Comparison of ENCODE assay signal across 10 cellular contexts in genomic region chr3:165643433-165643824, GRCh38.
DNase-seq lines count a peak whose midpoint lies in the region; ATAC-seq, FAIRE-seq and TF ChIP-seq lines count a peak whose summit lies in the region.
"Had no signal": no experiment of that assay in that cellular context is flagged by ENCODE, and none has a peak within 500 bp of the region (broad histone marks: within the 10 kb centered on the region; RNA-seq: fewer than 3 reads in every experiment).

No MANE protein-coding gene starts in this region.

- H3K27me3 ChIP-seq in KMS-11 (ENCODE audit: insufficient read depth, low read depth) = no peaks in the 10 kb centered on the region
- H3K27me3 ChIP-seq in adrenal gland = no peaks in the 10 kb centered on the region
- no peaks in the 10 kb centered on the region for H3K27me3 ChIP-seq in CD8-positive, alpha-beta T cell (ENCODE audit: insufficient read depth, low read length)

- H3K27ac ChIP-seq in A549 (peak overlapping the region in 1 of 2 experiments; percentile 22; a peak in 1 of 6 replicates), KMS-11 (peak overlapping the region; percentile 23), adrenal gland (no peak overlapping the region)
- no peak overlapping the region for H3K27ac ChIP-seq in CD8-positive, alpha-beta T cell (ENCODE audit: low read depth, low read length)
- H3K27ac ChIP-seq: skin epidermis had no signal

- DNase-seq in A549 (ENCODE audit: low read depth in 1 of 2, low spot score in 1 of 2) = peak in 1 of 2 experiments; percentile 5
- DNase-seq in astrocyte of the cerebellum (ENCODE audit: low read depth) = peak; percentile 48
- peak; percentile 93 for DNase-seq in kidney tubule cell (ENCODE audit: low spot score)
- DNase-seq in Ammon's horn (ENCODE audit: low spot score) = no peak
- DNase-seq in 8988T = no peak
- no peak for DNase-seq in adrenal gland
- DNase-seq in CD8-positive, alpha-beta T cell = no peak

- peak; percentile 32 to 61; a peak in 4 of 6 replicates for ATAC-seq in A549
- no peak for ATAC-seq in CD8-positive, alpha-beta T cell

- no peak overlapping the region for H3K27ac Mint-ChIP-seq in CD8-positive, alpha-beta T cell
- H3K27ac Mint-ChIP-seq: T-helper 1 cell treated with Interleukin-12 subunit alpha and Interleukin-12 subunit beta and Interleukin-4 antibody, amounts not matched to agents 30 μg/mL and 1 μg/mL, for 36 hours had no signal

- POLR2A ChIA-PET in A549 (lab: Yijun Ruan, JAX) = no interaction called here
- POLR2A ChIA-PET in CD8-positive, alpha-beta T cell (lab: Charles Lee) = no interaction called here

- H3K36me3 ChIP-seq in KMS-11 (ENCODE audit: insufficient read depth) (no peaks in the 10 kb centered on the region), adrenal gland (replicated peaks in 1 of 2) (no peaks in the 10 kb centered on the region)
- no peaks in the 10 kb centered on the region for H3K36me3 ChIP-seq in CD8-positive, alpha-beta T cell (ENCODE audit: insufficient read depth, low read length)

- H3K4me1 ChIP-seq in A549 = peaks cover 12% of the 10 kb centered on the region
- peaks cover 21% of the 10 kb centered on the region for H3K4me1 ChIP-seq in KMS-11 (ENCODE audit: low read depth, poor library complexity, severe bottlenecking)
- peaks cover 0 to 7% of the 10 kb centered on the region in 2 donors for H3K4me1 ChIP-seq in adrenal gland (replicated peaks in 1 of 2)
- no peaks in the 10 kb centered on the region for H3K4me1 ChIP-seq in CD8-positive, alpha-beta T cell (ENCODE audit: insufficient read depth, low read length)

- peaks cover 6% of the 10 kb centered on the region for H3K9me3 Mint-ChIP-seq in CD8-positive, alpha-beta T cell

- TF ChIP-seq CTCF in A549 (IDR thresholded peaks at IDR 0.05) = no peak
- no peak for TF ChIP-seq CTCF in KMS-11 (conservative IDR thresholded peaks at IDR 0.05; ENCODE audit: low read depth, low read length)
- no peak for TF ChIP-seq CTCF in astrocyte of the cerebellum (IDR thresholded peaks at IDR 0.05; ENCODE audit: low read depth, low read length, missing control alignments)
- TF ChIP-seq CTCF in adrenal gland (IDR thresholded peaks at IDR 0.05) = no peak
- TF ChIP-seq CTCF in CD8-positive, alpha-beta T cell (IDR thresholded peaks at IDR 0.05) = no peak

- H3K9me3 ChIP-seq in A549 (no peaks in the 10 kb centered on the region), adrenal gland (replicated peaks in 1 of 3) (no peaks in the 10 kb centered on the region)
- no peaks in the 10 kb centered on the region for H3K9me3 ChIP-seq in CD8-positive, alpha-beta T cell (ENCODE audit: low read length)

- peak overlapping the region; percentile 34 for H2AFZ ChIP-seq in KMS-11 (ENCODE audit: low read depth)

- H3K4me3 Mint-ChIP-seq in CD8-positive, alpha-beta T cell = no peak overlapping the region
- H3K4me3 Mint-ChIP-seq: T-helper 1 cell treated with Interleukin-12 subunit alpha and Interleukin-12 subunit beta and Interleukin-4 antibody, amounts not matched to agents 30 μg/mL and 1 μg/mL, for 36 hours had no signal

- H3K4me2 ChIP-seq in A549 (peak overlapping the region; percentile 55; the same call in 2 of the 3 replicates), KMS-11 (peak overlapping the region; percentile 14; the same call in 1 of the 2 replicates)

- 66% methylated on average over 2 of the region's 2 CpGs for WGBS in A549 (ENCODE audit: missing lambda C conversion rate)
- WGBS in adrenal gland, 4 donors = 77 to 85% (median 81%) methylated on average over 2 of the region's 2 CpGs

- H3K4me3 ChIP-seq in A549 = no peak overlapping the region
- H3K4me3 ChIP-seq in KMS-11 (IDR thresholded peaks at IDR 0.05; ENCODE audit: insufficient read depth, low read depth, low read length) = no peak overlapping the region
- H3K4me3 ChIP-seq in astrocyte of the cerebellum (ENCODE audit: low read depth, low read length) = no peak overlapping the region
- no peak overlapping the region for H3K4me3 ChIP-seq in adrenal gland
- no peak overlapping the region for H3K4me3 ChIP-seq in CD8-positive, alpha-beta T cell (ENCODE audit: low read depth, low read length)
- H3K4me3 ChIP-seq: skin epidermis had no signal

- in situ Hi-C loops in astrocyte of the cerebellum (cut with HindIII; ENCODE audit: low sequenced_read_pairs) = no loop called here

- no peak for TF ChIP-seq RAD21 in A549 (conservative IDR thresholded peaks at IDR 0.05 in 1 of 2, IDR thresholded peaks at IDR 0.05 in 1 of 2)

- H3K36me3 Mint-ChIP-seq in CD8-positive, alpha-beta T cell = no peaks in the 10 kb centered on the region

- intact Hi-C loops in adrenal gland (cut with DNase I) = no loop called here
- intact Hi-C loops in CD8-positive, alpha-beta T cell (cut with DNase I, micrococcal nuclease) = no loop called here

- FAIRE-seq in A549 (lab: Jason Lieb, UNC) = no peak

- no peak for TF ChIP-seq EP300 in A549 (IDR thresholded peaks at IDR 0.05)

- no peak overlapping the region for H3K9ac ChIP-seq in KMS-11

- no peaks in the 10 kb centered on the region for H3K27me3 Mint-ChIP-seq in CD8-positive, alpha-beta T cell (ENCODE audit: low read depth)

- CTCF ChIA-PET in A549 (lab: Yijun Ruan, JAX) = no interaction called here
- CTCF ChIA-PET in CD8-positive, alpha-beta T cell (lab: Charles Lee) = no interaction called here

- TF ChIP-seq POLR2A in A549 (IDR thresholded peaks at IDR 0.05; ENCODE audit: low read length) (no peak), adrenal gland (IDR thresholded peaks at IDR 0.05) (no peak)

- no peaks in the 10 kb centered on the region for H3K79me2 ChIP-seq in KMS-11 (ENCODE audit: insufficient read depth, low read depth)

- no peaks in the 10 kb centered on the region for H4K20me1 ChIP-seq in KMS-11 (ENCODE audit: insufficient read depth)

- no peaks in the 10 kb centered on the region for H3K4me1 Mint-ChIP-seq in CD8-positive, alpha-beta T cell (ENCODE audit: low read depth)

TF ChIP-seq in A549, 52 proteins besides CTCF, POLR2A, EP300 and RAD21:
- TF ChIP-seq FOXS1 (CRISPR knock-in tag; IDR thresholded peaks at IDR 0.05) (no peak), MAFK (IDR thresholded peaks at IDR 0.05; ENCODE audit: partially characterized antibody) (no peak), CBX8 (IDR thresholded peaks at IDR 0.05) (no peak), FOSL2 (IDR thresholded peaks at IDR 0.05) (no peak), FOSL2 (CRISPR knock-in tag; IDR thresholded peaks at IDR 0.05) (no peak), HEYL (CRISPR knock-in tag; IDR thresholded peaks at IDR 0.05) (no peak)
- TF ChIP-seq, protein P1, sequence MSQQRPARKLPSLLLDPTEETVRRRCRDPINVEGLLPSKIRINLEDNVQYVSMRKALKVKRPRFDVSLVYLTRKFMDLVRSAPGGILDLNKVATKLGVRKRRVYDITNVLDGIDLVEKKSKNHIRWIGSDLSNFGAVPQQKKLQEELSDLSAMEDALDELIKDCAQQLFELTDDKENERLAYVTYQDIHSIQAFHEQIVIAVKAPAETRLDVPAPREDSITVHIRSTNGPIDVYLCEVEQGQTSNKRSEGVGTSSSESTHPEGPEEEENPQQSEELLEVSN (IDR thresholded peaks at IDR 0.05; ENCODE audit: borderline replicate concordance, low read depth) = no peak

Comparison
In these comparisons a context has a peak if more than half of its experiments do, and no peak if none do; other contexts are left out.
1. DNase-seq: peak in astrocyte of the cerebellum (single experiment) and kidney tubule cell (single experiment); none in Ammon's horn (single experiment), 8988T (single experiment), adrenal gland (0 of 7) and CD8-positive, alpha-beta T cell (0 of 7).